8 cellular contexts compared by ENCODE assay signal in the genomic region with DNA sequence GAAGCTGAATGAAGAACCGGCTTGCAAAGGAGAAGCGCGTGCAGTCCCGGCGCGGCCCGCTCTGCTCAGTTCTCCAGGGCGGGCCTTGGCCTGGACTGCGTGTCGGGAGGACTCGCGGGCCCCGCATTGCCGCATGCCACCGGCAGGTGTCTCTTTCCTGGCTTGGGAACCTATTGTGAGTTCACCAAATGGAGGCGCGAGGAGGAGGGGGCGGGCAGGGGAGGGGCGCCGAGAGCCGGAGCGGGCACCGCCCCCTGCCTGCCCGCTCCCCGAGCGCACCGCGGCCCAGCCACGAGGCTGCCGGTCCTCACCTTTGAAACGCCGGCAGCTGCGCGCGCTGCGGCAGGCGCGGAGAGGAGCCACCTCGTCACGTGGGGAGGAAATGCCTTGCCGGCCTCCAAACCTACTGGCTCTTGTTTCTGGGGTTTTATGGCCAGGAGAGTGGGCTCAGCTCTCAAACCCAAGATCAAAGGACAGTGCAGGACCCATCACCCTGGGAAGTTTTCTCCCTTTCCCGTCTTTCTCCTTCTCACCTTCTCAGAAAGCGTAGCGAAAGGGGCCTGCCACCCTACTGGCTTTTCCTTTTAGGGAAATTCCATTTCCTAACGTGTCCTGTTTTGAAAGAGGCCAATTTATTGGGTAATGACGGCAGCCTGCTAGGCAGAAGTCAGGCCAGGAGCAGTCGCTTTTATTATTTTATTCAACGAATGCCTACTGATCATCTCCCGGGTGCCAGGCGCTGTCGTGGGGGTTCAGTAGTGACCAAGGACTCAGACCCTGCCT. TPM values are rescaled to one million over a fixed set of nuclear protein-coding genes. Genes with fewer than 3 reads are reported as not detected.
DNase-seq lines count a peak whose midpoint lies in the region; ATAC-seq and FAIRE-seq lines count a peak whose summit lies in the region.

No MANE protein-coding gene starts in this region.

- no peak overlapping the region for H3K9ac ChIP-seq in neuronal stem cell (ENCODE audit: low read depth, low read length, poor library complexity)
- peak overlapping the region; percentile 75 to 100 (median 89) for H3K9ac ChIP-seq in subcutaneous abdominal adipose tissue (ENCODE audit: low read length in 5 of 5)

- H3K18ac ChIP-seq in neuronal stem cell (ENCODE audit: low read length), result peak overlapping the region; percentile 59

- peaks cover 0 to 1% of the 10 kb centered on the region in 2 donors for H3K4me1 ChIP-seq in neuronal stem cell (ENCODE audit: control insufficient read depth in 2 of 2, insufficient read depth in 1 of 2, low read depth in 1 of 2, low read length in 2 of 2)
- H3K4me1 ChIP-seq in subcutaneous abdominal adipose tissue (ENCODE audit: control insufficient read depth in 5 of 5, insufficient read depth in 5 of 5, low read length in 5 of 5), result peaks cover 19 to 58% (median 51%) of the 10 kb centered on the region in 5 donors

- no peak overlapping the region for H3K4me3 ChIP-seq in neuronal stem cell (ENCODE audit: low read length in 2 of 2)
- H3K4me3 ChIP-seq in subcutaneous abdominal adipose tissue (ENCODE audit: low read depth in 1 of 5, low read length in 5 of 5), result peak overlapping the region; percentile 54 to 73 (median 65)

- peak overlapping the region; percentile 43 for H3K4me2 ChIP-seq in neuronal stem cell (ENCODE audit: insufficient read depth, low read length, poor library complexity, severe bottlenecking)

- peak; percentile 92 for ATAC-seq in GM19025 (IDR thresholded peaks at IDR 0.05; ENCODE audit: low read depth, unreplicated experiment)
- peak; percentile 85 for ATAC-seq in HG03280 (IDR thresholded peaks at IDR 0.05; ENCODE audit: unreplicated experiment)

- WGBS in neuronal stem cell (ENCODE audit: extremely low coverage in 2 of 2, insufficient read length in 2 of 2, insufficient replicate concordance in 1 of 2), 2 donors, result no CpG with 5 or more reads among the region's 51 CpGs

- H3K9me3 ChIP-seq in neuronal stem cell (replicated peaks in 1 of 2; ENCODE audit: control insufficient read depth in 2 of 2, insufficient read depth in 1 of 2, low read depth in 1 of 2, low read length in 2 of 2) (peaks cover 2 to 4% of the 10 kb centered on the region in 2 donors), subcutaneous abdominal adipose tissue (ENCODE audit: control insufficient read depth in 5 of 5, low read length in 5 of 5) (peaks cover 0 to 5% (median 0%) of the 10 kb centered on the region in 5 donors)

- no peaks in the 10 kb centered on the region for H3K36me3 ChIP-seq in neuronal stem cell (replicated peaks in 1 of 2; ENCODE audit: control insufficient read depth in 2 of 2, insufficient read depth in 2 of 2, low read length in 2 of 2)
- peaks cover 0 to 2% (median 0%) of the 10 kb centered on the region in 5 donors for H3K36me3 ChIP-seq in subcutaneous abdominal adipose tissue (ENCODE audit: control insufficient read depth in 5 of 5, insufficient read depth in 5 of 5, low read length in 5 of 5)

- H3K4ac ChIP-seq in neuronal stem cell (ENCODE audit: low read length), result peak overlapping the region; percentile 46

- H2AFZ ChIP-seq in neuronal stem cell (ENCODE audit: low read length), result peak overlapping the region; percentile 75

- no peak overlapping the region for H2BK12ac ChIP-seq in neuronal stem cell (ENCODE audit: low read length)

- H3K27me3 ChIP-seq in neuronal stem cell (ENCODE audit: control insufficient read depth in 3 of 3, insufficient read depth in 3 of 3, low read depth in 1 of 3, low read length in 3 of 3), result peaks cover 0 to 39% (median 3%) of the 10 kb centered on the region in 3 experiments
- H3K27me3 ChIP-seq in subcutaneous abdominal adipose tissue (ENCODE audit: control insufficient read depth in 5 of 5, insufficient read depth in 4 of 5, low read length in 5 of 5), result peaks cover 0 to 4% (median 0%) of the 10 kb centered on the region in 5 donors

- no peaks in the 10 kb centered on the region for H3K79me1 ChIP-seq in neuronal stem cell (ENCODE audit: low read depth, low read length)

- FAIRE-seq in frontal cortex (lab: Jason Lieb, UNC), result no peak

- H3K27ac ChIP-seq in neuronal stem cell (replicated peaks; ENCODE audit: low read length), result no peak overlapping the region
- peak overlapping the region; percentile 94 for H3K27ac ChIP-seq in subcutaneous abdominal adipose tissue (ENCODE audit: low read depth, low read length)

- H4K91ac ChIP-seq in neuronal stem cell (ENCODE audit: low read depth, low read length, poor library complexity), result no peak overlapping the region

- H4K8ac ChIP-seq in neuronal stem cell (ENCODE audit: low read depth, low read length), result no peak overlapping the region

- no peak overlapping the region for H3K23ac ChIP-seq in neuronal stem cell (ENCODE audit: low read depth, low read length, poor library complexity)

- H2BK15ac ChIP-seq in neuronal stem cell (ENCODE audit: low read length), result peak overlapping the region; percentile 51

- no peak overlapping the region for H2AK5ac ChIP-seq in neuronal stem cell (ENCODE audit: low read depth, low read length)

- H3K14ac ChIP-seq in neuronal stem cell (ENCODE audit: low read length), result no peak overlapping the region

- peak overlapping the region; percentile 74 for H2BK120ac ChIP-seq in neuronal stem cell (ENCODE audit: low read depth, low read length)

- DNase-seq in AG08396 (ENCODE audit: low spot score) (peak; percentile 90), RPMI7951 (ENCODE audit: low read depth) (peak; percentile 83), frontal cortex (ENCODE audit: low spot score in 2 of 2) (peak; percentile 82 to 88), neuronal stem cell (ENCODE audit: low spot score) (peak; percentile 87)
- DNase-seq in activated naive CD4-positive, alpha-beta T cell treated with Interleukin-2 at 50 U/mL for 16 hours, result peak; percentile 95

- H2BK5ac ChIP-seq in neuronal stem cell (ENCODE audit: low read length), result no peak overlapping the region

RNA-seq across cellular contexts. Expression of gene UBE2L5, which starts 13.8 kb away (rescaled TPM):
- total RNA-seq in RPMI7951 (2014; rRNA removed; shearing (Covaris generic)), result not detected in 2 replicates
- not detected for total RNA-seq in frontal cortex
- polyA plus RNA-seq in neuronal stem cell (2013, experiment 1 of 2), result not detected
- polyA plus RNA-seq in neuronal stem cell (2013, experiment 2 of 2), result 0.24 TPM

RNA-seq across cellular contexts. Expression of gene HMGB1, which starts 57.2 kb away (rescaled TPM):
- 608 and 737 TPM in 2 replicates for total RNA-seq in RPMI7951 (2014; rRNA removed; shearing (Covaris generic))
- total RNA-seq in frontal cortex, result 199 TPM
- polyA plus RNA-seq in neuronal stem cell (2013, experiment 1 of 2), result 792 TPM
- 805 TPM for polyA plus RNA-seq in neuronal stem cell (2013, experiment 2 of 2)

Comparison
In these comparisons a context has a peak if more than half of its experiments do, and no peak if none do; other contexts are left out.
1. H3K4me3 ChIP-seq: peak in subcutaneous abdominal adipose tissue (5 of 5); none in neuronal stem cell (0 of 2).
2. Peak in every context shown above with its lines, with median percentiles within 50 percentile points of each other: DNase-seq.